Comparison of ENCODE assay signal across 8 cellular contexts in genomic region chr7:30412810-30413504, GRCh38.
DNase-seq lines count a peak whose midpoint lies in the region; ATAC-seq, FAIRE-seq and TF ChIP-seq lines count a peak whose summit lies in the region.

No MANE protein-coding gene starts in this region.

- no peak for TF ChIP-seq CTCF in mucosa of descending colon (IDR thresholded peaks at IDR 0.05)

- H3K27me3 ChIP-seq in MG63, result no peaks in the 10 kb centered on the region

- H3K4me3 ChIP-seq in mucosa of descending colon (no peak overlapping the region), MG63 (no peak overlapping the region)

- H3K4me1 ChIP-seq in mucosa of descending colon (ENCODE audit: low read depth), result no peaks in the 10 kb centered on the region

- no peaks in the 10 kb centered on the region for H3K36me3 ChIP-seq in mucosa of descending colon (ENCODE audit: low read depth)
- H3K36me3 ChIP-seq in MG63, result no peaks in the 10 kb centered on the region

- peak; percentile 91 for DNase-seq in DMS 273 (lab: John Stamatoyannopoulos, UW; ENCODE audit: unreplicated experiment)
- peak; percentile 73 for DNase-seq in HTR-8/SVneo (ENCODE audit: insufficient read length, low spot score)
- DNase-seq in SHP77 (lab: John Stamatoyannopoulos, UW), result peak; percentile 81 to 89
- DNase-seq in mucosa of descending colon, result peak in 1 of 3 donors; percentile 55
- no peak for DNase-seq in NK-92 (lab: John Stamatoyannopoulos, UW; ENCODE audit: unreplicated experiment)
- DNase-seq in MG63, result no peak
- DNase-seq in NCI-H1436 treated with DMSO at 0.1 percent for 48 hours (lab: John Stamatoyannopoulos, UW), result no peak

- H3K9me3 ChIP-seq in mucosa of descending colon (no peaks in the 10 kb centered on the region), MG63 (no peaks in the 10 kb centered on the region)

- intact Hi-C loops in mucosa of descending colon (cut with DNase I, micrococcal nuclease), result loop anchor here (10.0 kb wide), 2 partner anchors 138 to 248 kb away; no protein-coding TSS in a partner anchor

- ATAC-seq in esophagus mucosa (peak; percentile 78), mucosa of descending colon (peak; percentile 86)

- FAIRE-seq in HTR-8/SVneo (lab: Jason Lieb, UNC), result peak; percentile 31

Comparison
In these comparisons a context has a peak if more than half of its experiments do, and no peak if none do; other contexts are left out.
1. DNase-seq: peak in DMS 273 (single experiment), HTR-8/SVneo (single experiment) and SHP77 (2 of 2); none in NK-92 (single experiment), MG63 (single experiment) and NCI-H1436 treated with DMSO at 0.1 percent for 48 hours (single experiment).